8 cellular contexts compared by ENCODE assay signal in the genomic region with DNA sequence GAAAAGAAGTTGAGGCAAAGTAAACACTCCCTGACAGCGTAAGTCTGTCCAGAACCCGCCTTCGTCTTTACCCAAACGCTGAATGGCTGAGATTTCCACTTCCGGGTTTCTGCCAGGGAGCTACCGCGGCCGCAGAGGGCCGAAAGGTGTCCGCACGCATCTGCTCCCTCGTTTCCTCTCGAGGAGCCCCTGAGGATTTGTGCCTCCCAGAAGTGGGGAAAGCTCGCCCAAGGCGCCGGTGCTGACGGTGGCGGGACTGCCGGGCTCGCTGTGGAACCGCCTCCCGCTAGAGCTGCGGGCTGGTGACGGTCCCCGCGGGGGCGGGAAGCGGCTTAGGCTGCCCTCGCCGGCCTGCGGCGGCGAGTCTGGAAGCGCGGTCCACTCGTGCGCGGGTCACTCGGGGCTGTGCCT.
A peak's percentile ranks its signal among the peaks of the same experiment; 100 is the strongest.
DNase-seq lines count a peak whose midpoint lies in the region; ATAC-seq and TF ChIP-seq lines count a peak whose summit lies in the region.

No MANE protein-coding gene starts in this region.

- POLR2A ChIA-PET in OCI-LY7 (lab: Charles Lee), result no interaction called here

- no peak overlapping the region for H3K27ac Mint-ChIP-seq in endodermal cell

- H3K4me3 Mint-ChIP-seq in endodermal cell, result no peak overlapping the region

- DNase-seq in heart left ventricle (peak in 3 of 5 donors; percentile 28 to 65 (median 40)), cardiac septum (ENCODE audit: low spot score) (no peak), NCI-H748 (lab: John Stamatoyannopoulos, UW; ENCODE audit: unreplicated experiment) (peak; percentile 93), fibroblast of mammary gland (ENCODE audit: low read depth) (peak; percentile 3), OCI-LY7 (ENCODE audit: low spot score) (no peak), endodermal cell (no peak)
- peak; percentile 55 for DNase-seq in stimulated activated CD8-positive, alpha-beta memory T cell treated with anti-CD3 and anti-CD28 coated beads, Interleukin-4, amount 100 ng/mL, for 48 hours

- TF ChIP-seq CTCF in heart left ventricle (IDR thresholded peaks at IDR 0.05) (no peak), fibroblast of mammary gland (conservative IDR thresholded peaks at IDR 0.05; ENCODE audit: control insufficient read depth, insufficient read depth, low read depth, low read length) (no peak), OCI-LY7 (conservative IDR thresholded peaks at IDR 0.05; ENCODE audit: low read length) (no peak), endodermal cell (conservative IDR thresholded peaks at IDR 0.05) (no peak)

- H3K9me3 Mint-ChIP-seq in endodermal cell, result peaks cover 44% of the 10 kb centered on the region

- no peaks in the 10 kb centered on the region for H3K4me1 Mint-ChIP-seq in endodermal cell

- H3K9me3 ChIP-seq in heart left ventricle (peaks cover 0 to 8% (median 2%) of the 10 kb centered on the region in 12 donors), OCI-LY7 (ENCODE audit: low read length) (no peaks in the 10 kb centered on the region), endodermal cell (ENCODE audit: control insufficient read depth, low read length) (peaks cover 50% of the 10 kb centered on the region)

- no peak for TF ChIP-seq POLR2A in heart left ventricle (IDR thresholded peaks at IDR 0.05)

- H3K4me2 ChIP-seq in OCI-LY7 (ENCODE audit: low read length), result no peak overlapping the region

- intact Hi-C loops in heart left ventricle (cut with DNase I) (loop anchor here in 1 of 10 donors (5.0 kb wide), 1 partner anchor 415 kb away; no protein-coding TSS in a partner anchor), cardiac septum (cut with DNase I) (no loop called here), OCI-LY7 (cut with micrococcal nuclease; ENCODE audit: unreplicated experiment) (no loop called here)

- BruUV-seq in OCI-LY7 (replicated peaks; lab: Mats Ljungman, UMichigan), result no TSS peak

- H3K27ac ChIP-seq in heart left ventricle (peak overlapping the region in 2 of 12 donors; percentile 30 to 34), OCI-LY7 (ENCODE audit: low read depth, low read length, poor library complexity, severe bottlenecking) (no peak overlapping the region), endodermal cell (ENCODE audit: low read depth, low read length) (no peak overlapping the region)

- H4K20me1 ChIP-seq in OCI-LY7 (ENCODE audit: insufficient read depth, low read length), result no peaks in the 10 kb centered on the region

- no peak overlapping the region for H2AFZ ChIP-seq in OCI-LY7 (ENCODE audit: low read length)

- H3K27me3 ChIP-seq in heart left ventricle (peaks cover 0 to 4% (median 0%) of the 10 kb centered on the region in 9 donors), endodermal cell (ENCODE audit: control insufficient read depth, insufficient read depth, low read length, poor library complexity, severe bottlenecking) (no peaks in the 10 kb centered on the region)

- 39 to 56% (median 46%) methylated on average over 39 of the region's 39 CpGs for WGBS in heart left ventricle, 4 donors
- WGBS in endodermal cell (ENCODE audit: insufficient coverage in 1 of 2, insufficient read length in 1 of 2), 2 experiments, result 83 to 88% methylated on average over 33 to 39 of the region's 39 CpGs

- H3K9ac ChIP-seq in endodermal cell (ENCODE audit: extremely low read depth, low read length, poor library complexity, severe bottlenecking), result no peak overlapping the region

- no peaks in the 10 kb centered on the region for H3K79me2 ChIP-seq in OCI-LY7 (ENCODE audit: insufficient read depth, low read depth, low read length)

- no peaks in the 10 kb centered on the region for H3K36me3 Mint-ChIP-seq in endodermal cell (ENCODE audit: low read depth)

- H3K36me3 ChIP-seq in heart left ventricle (no peaks in the 10 kb centered on the region), OCI-LY7 (ENCODE audit: insufficient read depth, low read length) (no peaks in the 10 kb centered on the region), endodermal cell (ENCODE audit: control insufficient read depth, insufficient read depth, low read length) (no peaks in the 10 kb centered on the region)

- CTCF ChIA-PET in OCI-LY7 (lab: Charles Lee; ENCODE audit: unreplicated experiment), result no interaction called here

- H3K27me3 Mint-ChIP-seq in endodermal cell (ENCODE audit: insufficient read depth), result no peaks in the 10 kb centered on the region

- ATAC-seq in heart left ventricle, result peak in 3 of 4 donors; percentile 31 to 64 (median 58)
- ATAC-seq in esophagus mucosa, result no peak

- no peaks in the 10 kb centered on the region for H3K9me2 ChIP-seq in OCI-LY7 (ENCODE audit: insufficient read depth, low read length)

- H3K4me1 ChIP-seq in heart left ventricle, result no peaks in the 10 kb centered on the region
- H3K4me1 ChIP-seq in OCI-LY7 (ENCODE audit: insufficient read depth, low read length, poor library complexity, severe bottlenecking), result no peaks in the 10 kb centered on the region
- H3K4me1 ChIP-seq in endodermal cell (ENCODE audit: control insufficient read depth, insufficient read depth, low read length), result no peaks in the 10 kb centered on the region

- H3K4me3 ChIP-seq in heart left ventricle (peak overlapping the region in 5 of 12 donors; percentile 17 to 57 (median 43)), fibroblast of mammary gland (ENCODE audit: control insufficient read depth, low read depth, low read length) (no peak overlapping the region), OCI-LY7 (ENCODE audit: low read depth, low read length, poor library complexity, severe bottlenecking) (no peak overlapping the region), endodermal cell (ENCODE audit: low read length) (no peak overlapping the region)

Comparison
In these comparisons a context has a peak if more than half of its experiments do, and no peak if none do; other contexts are left out.
1. DNase-seq: peak in heart left ventricle (3 of 5), NCI-H748 (single experiment), fibroblast of mammary gland (single experiment) and stimulated activated CD8-positive, alpha-beta memory T cell treated with anti-CD3 and anti-CD28 coated beads, Interleukin-4, amount 100 ng/mL, for 48 hours (single experiment); none in cardiac septum (single experiment), OCI-LY7 (single experiment) and endodermal cell (single experiment).